1 cellular context compared by ENCODE assay signal in genomic region chr13:41981961-41982723, GRCh38.
TF ChIP-seq lines count a peak whose summit lies in the region.

No MANE protein-coding gene starts in this region.

TF ChIP-seq in SK-N-SH, 30 proteins besides CTCF, POLR2A, EP300 and RAD21 (continued from another document):
- no peak for TF ChIP-seq IRF3 (IDR thresholded peaks at IDR 0.05; ENCODE audit: low read depth, low read length)
- no peak for TF ChIP-seq RCOR1 (IDR thresholded peaks at IDR 0.05; ENCODE audit: low read length)
- TF ChIP-seq TEAD4 (IDR thresholded peaks at IDR 0.05; ENCODE audit: borderline replicate concordance, insufficient read depth) = no peak
- TF ChIP-seq GABPA (IDR thresholded peaks at IDR 0.05; ENCODE audit: low read depth) = no peak
- TF ChIP-seq MAX (IDR thresholded peaks at IDR 0.05; ENCODE audit: low read depth) = no peak
- TF ChIP-seq ELF1 (IDR thresholded peaks at IDR 0.05) = no peak
- TF ChIP-seq RXRA (IDR thresholded peaks at IDR 0.05; ENCODE audit: borderline replicate concordance, low read depth) = no peak
- TF ChIP-seq JUND (IDR thresholded peaks at IDR 0.05) = no peak
- TF ChIP-seq NFIC (IDR thresholded peaks at IDR 0.05; ENCODE audit: borderline replicate concordance) = no peak
